ENCODE assay signal across 27 cellular contexts in the genomic region with DNA sequence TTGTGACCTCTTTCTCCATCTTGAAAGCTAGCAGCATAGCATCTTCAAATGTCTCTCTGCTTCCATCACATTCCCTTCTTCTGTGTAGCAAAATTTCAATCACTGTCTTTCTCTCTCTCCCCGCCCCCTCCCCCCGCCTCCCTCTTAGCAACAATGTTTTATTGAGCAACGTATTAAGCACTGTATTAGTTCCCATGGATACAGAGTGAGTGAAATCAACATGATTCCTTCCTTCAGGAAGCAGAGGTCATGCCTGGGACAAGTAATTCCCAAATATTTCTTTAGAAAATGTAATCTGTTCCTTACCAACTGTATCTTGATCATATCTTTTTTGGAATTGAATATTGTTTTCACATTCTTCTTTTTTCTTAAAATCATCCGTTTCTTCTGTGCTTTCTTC.
DNase-seq lines count a peak whose midpoint lies in the region; ATAC-seq, FAIRE-seq and TF ChIP-seq lines count a peak whose summit lies in the region.
"Had no signal": no experiment of that assay in that cellular context is flagged by ENCODE, and none has a peak within 500 bp of the region (broad histone marks: within the 10 kb centered on the region; RNA-seq: fewer than 3 reads in every experiment).

No MANE protein-coding gene starts in this region.

- H3K36me3 ChIP-seq in bronchial epithelial cell (ENCODE audit: control insufficient read depth, insufficient read depth, low read length): no peaks in the 10 kb centered on the region
- H3K36me3 ChIP-seq: BE2C, HAP-1, ovary, right lobe of liver had no signal

- no peak for FAIRE-seq in bronchial epithelial cell (lab: Jason Lieb, UNC)
- FAIRE-seq: endometrium had no signal

- no peak for TF ChIP-seq POLR2A in erythroblast (IDR thresholded peaks at IDR 0.05; ENCODE audit: low read length)

- TF ChIP-seq CTCF in bronchial epithelial cell (IDR thresholded peaks at IDR 0.05; ENCODE audit: insufficient read depth, low read length, severe bottlenecking) (no peak), fibroblast of villous mesenchyme (IDR thresholded peaks at IDR 0.05; ENCODE audit: insufficient read depth, low read depth, low read length) (no peak), retinal pigment epithelial cell (conservative IDR thresholded peaks at IDR 0.05; ENCODE audit: low read depth, low read length) (no peak)

- no peaks in the 10 kb centered on the region for H3K27me3 ChIP-seq in bronchial epithelial cell (ENCODE audit: control insufficient read depth, insufficient read depth, low read length)
- H3K27me3 ChIP-seq: BE2C, ovary, right lobe of liver had no signal

- peak; percentile 52 for DNase-seq in HCEC 1CT
- peak; percentile 10 for DNase-seq in bronchial epithelial cell (ENCODE audit: low read depth)
- DNase-seq in fibroblast of villous mesenchyme (ENCODE audit: low read depth): peak; percentile 36
- peak; percentile 22 for DNase-seq in retinal pigment epithelial cell (ENCODE audit: low read depth)
- no peak for DNase-seq in erythroblast (lab: John Stamatoyannopoulos, UW)
- DNase-seq in mucosa of gallbladder (ENCODE audit: low spot score): no peak
- DNase-seq: activated B cell treated with CpG ODN at 0.5 μM for 24 hours; activated CD4-positive, alpha-beta T cell treated with anti-CD3 and anti-CD28 coated beads, Interleukin-2, amount 50 U/mL, for 4 hours; activated CD8-positive, alpha-beta memory T cell treated with anti-CD3 and anti-CD28 coated beads, Interleukin-2, amount 50 U/mL, for 48 hours; activated naive CD8-positive, alpha-beta T cell treated with anti-CD3 and anti-CD28 coated beads, Interleukin-2, amount 10 ng/mL, durations not matched to agents 7 days and 5 days; BE2C; Caco-2; cortex of kidney; KBM-7; naive thymus-derived CD8-positive, alpha-beta T cell; NCI-H1436 treated with DMSO at 0.1 percent for 48 hours; NCI-H2171; NCI-H69; ovary; right lobe of liver; stimulated activated CD4-positive, alpha-beta T cell treated with anti-CD3 and anti-CD28 coated beads, Interleukin-15, amount 100 ng/mL, for 24 hours; stimulated activated CD8-positive, alpha-beta memory T cell treated with anti-CD3 and anti-CD28 coated beads, Interleukin-4, amount 100 ng/mL, for 48 hours had no signal

- no peak for ATAC-seq in HG02970 (IDR thresholded peaks at IDR 0.05; ENCODE audit: low FRiP score, unreplicated experiment)
- no peak for ATAC-seq in HG03025 (IDR thresholded peaks at IDR 0.05; ENCODE audit: low FRiP score, unreplicated experiment)
- ATAC-seq: naive thymus-derived CD8-positive, alpha-beta T cell; right lobe of liver; SK-N-SH treated with all-trans-retinoic acid at 6 μM for 48 hours had no signal

- H3K4me3 ChIP-seq in bronchial epithelial cell (ENCODE audit: low read depth, low read length): no peak overlapping the region
- H3K4me3 ChIP-seq in fibroblast of villous mesenchyme (ENCODE audit: low read depth, low read length): no peak overlapping the region
- H3K4me3 ChIP-seq in retinal pigment epithelial cell (ENCODE audit: low read length): no peak overlapping the region
- H3K4me3 ChIP-seq: HAP-1, ovary, right lobe of liver had no signal

Comparison
In these comparisons a context has a peak if more than half of its experiments do, and no peak if none do; other contexts are left out.
1. DNase-seq: peak in HCEC 1CT (single experiment), bronchial epithelial cell (single experiment), fibroblast of villous mesenchyme (single experiment) and retinal pigment epithelial cell (single experiment); none in erythroblast (0 of 2) and mucosa of gallbladder (single experiment).